1 cellular context compared by ENCODE assay signal in the genomic region with DNA sequence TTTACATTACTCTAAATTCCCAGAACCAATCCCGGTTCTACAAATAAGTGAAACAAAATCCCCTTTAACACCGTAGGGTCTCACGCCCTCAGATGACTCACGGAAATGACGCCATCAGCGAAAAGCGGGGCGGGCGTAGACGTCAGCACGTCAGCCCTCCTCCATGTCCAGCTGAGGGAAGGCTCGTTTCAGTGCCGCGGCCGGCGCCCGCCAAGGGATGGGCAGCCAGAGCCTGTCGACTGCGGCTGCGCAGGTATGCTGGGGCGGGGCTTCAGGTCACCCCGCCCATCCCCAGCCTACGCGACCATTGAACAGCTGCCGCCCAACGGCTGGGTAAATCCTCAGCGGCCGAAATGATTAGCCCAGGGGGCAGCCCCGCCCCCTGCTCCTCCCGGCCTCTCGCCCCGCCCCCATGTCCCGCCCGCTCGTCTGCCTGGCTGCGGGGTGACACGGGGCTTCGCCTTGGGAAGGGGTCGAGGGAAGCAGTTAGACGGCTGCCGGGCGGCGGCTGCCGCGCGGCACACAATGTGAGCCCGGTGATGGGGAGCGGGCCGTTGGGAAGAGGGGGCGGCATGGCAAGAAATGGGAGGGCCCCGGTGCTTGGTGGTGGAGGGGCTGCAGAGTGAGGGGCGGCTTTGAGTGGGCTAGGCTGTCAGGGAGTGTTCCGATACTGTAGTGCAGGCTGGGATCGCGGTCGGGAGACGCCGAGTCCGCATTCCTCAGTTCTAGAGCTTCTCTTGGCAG.
TF ChIP-seq lines count a peak whose summit lies in the region.

A gene (plus strand): TSS at position 420 of the 744 bp plus-strand sequence. CDS start 1,510 bp downstream, outside the sequence.

TF ChIP-seq in HEK293, 187 proteins besides CTCF, POLR2A, EP300 and RAD21 (continued from another document and continues in another):
- TF ChIP-seq, protein P1, sequence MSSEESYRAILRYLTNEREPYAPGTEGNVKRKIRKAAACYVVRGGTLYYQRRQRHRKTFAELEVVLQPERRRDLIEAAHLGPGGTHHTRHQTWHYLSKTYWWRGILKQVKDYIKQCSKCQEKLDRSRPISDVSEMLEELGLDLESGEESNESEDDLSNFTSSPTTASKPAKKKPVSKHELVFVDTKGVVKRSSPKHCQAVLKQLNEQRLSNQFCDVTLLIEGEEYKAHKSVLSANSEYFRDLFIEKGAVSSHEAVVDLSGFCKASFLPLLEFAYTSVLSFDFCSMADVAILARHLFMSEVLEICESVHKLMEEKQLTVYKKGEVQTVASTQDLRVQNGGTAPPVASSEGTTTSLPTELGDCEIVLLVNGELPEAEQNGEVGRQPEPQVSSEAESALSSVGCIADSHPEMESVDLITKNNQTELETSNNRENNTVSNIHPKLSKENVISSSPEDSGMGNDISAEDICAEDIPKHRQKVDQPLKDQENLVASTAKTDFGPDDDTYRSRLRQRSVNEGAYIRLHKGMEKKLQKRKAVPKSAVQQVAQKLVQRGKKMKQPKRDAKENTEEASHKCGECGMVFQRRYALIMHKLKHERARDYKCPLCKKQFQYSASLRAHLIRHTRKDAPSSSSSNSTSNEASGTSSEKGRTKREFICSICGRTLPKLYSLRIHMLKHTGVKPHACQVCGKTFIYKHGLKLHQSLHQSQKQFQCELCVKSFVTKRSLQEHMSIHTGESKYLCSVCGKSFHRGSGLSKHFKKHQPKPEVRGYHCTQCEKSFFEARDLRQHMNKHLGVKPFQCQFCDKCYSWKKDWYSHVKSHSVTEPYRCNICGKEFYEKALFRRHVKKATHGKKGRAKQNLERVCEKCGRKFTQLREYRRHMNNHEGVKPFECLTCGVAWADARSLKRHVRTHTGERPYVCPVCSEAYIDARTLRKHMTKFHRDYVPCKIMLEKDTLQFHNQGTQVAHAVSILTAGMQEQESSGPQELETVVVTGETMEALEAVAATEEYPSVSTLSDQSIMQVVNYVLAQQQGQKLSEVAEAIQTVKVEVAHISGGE (tag by site-specific recombination; conservative IDR thresholded peaks at IDR 0.05; ENCODE audit: low read depth): no peak
- TF ChIP-seq, protein P2, sequence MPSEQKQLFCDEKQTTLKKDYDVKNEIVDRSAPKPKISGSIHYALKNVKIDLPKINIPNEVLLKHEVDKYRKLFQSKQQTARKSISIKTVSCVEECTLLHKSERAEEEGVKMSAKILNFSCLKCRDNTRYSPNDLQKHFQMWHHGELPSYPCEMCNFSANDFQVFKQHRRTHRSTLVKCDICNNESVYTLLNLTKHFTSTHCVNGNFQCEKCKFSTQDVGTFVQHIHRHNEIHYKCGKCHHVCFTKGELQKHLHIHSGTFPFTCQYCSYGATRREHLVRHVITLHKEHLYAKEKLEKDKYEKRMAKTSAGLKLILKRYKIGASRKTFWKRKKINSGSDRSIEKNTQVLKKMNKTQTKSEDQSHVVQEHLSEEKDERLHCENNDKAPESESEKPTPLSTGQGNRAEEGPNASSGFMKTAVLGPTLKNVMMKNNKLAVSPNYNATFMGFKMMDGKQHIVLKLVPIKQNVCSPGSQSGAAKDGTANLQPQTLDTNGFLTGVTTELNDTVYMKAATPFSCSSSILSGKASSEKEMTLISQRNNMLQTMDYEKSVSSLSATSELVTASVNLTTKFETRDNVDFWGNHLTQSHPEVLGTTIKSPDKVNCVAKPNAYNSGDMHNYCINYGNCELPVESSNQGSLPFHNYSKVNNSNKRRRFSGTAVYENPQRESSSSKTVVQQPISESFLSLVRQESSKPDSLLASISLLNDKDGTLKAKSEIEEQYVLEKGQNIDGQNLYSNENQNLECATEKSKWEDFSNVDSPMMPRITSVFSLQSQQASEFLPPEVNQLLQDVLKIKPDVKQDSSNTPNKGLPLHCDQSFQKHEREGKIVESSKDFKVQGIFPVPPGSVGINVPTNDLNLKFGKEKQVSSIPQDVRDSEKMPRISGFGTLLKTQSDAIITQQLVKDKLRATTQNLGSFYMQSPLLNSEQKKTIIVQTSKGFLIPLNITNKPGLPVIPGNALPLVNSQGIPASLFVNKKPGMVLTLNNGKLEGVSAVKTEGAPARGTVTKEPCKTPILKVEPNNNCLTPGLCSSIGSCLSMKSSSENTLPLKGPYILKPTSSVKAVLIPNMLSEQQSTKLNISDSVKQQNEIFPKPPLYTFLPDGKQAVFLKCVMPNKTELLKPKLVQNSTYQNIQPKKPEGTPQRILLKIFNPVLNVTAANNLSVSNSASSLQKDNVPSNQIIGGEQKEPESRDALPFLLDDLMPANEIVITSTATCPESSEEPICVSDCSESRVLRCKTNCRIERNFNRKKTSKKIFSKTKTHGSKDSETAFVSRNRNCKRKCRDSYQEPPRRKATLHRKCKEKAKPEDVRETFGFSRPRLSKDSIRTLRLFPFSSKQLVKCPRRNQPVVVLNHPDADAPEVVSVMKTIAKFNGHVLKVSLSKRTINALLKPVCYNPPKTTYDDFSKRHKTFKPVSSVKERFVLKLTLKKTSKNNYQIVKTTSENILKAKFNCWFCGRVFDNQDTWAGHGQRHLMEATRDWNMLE (tag by site-specific recombination; conservative IDR thresholded peaks at IDR 0.05; ENCODE audit: low read depth): no peak; the same call in 1 of the 2 replicates
- TF ChIP-seq ZNF792 (tag by site-specific recombination; IDR thresholded peaks at IDR 0.05) (no peak), HOXD13 (CRISPR knock-in tag; IDR thresholded peaks at IDR 0.05; ENCODE audit: borderline replicate concordance) (no peak), ZNF707 (tag by site-specific recombination; IDR thresholded peaks at IDR 0.05) (no peak), RBAK (tag by site-specific recombination; IDR thresholded peaks at IDR 0.05) (no peak), ZEB2 (tag by site-specific recombination; IDR thresholded peaks at IDR 0.05) (peak; percentile 71), OVOL3 (tag by site-specific recombination; IDR thresholded peaks at IDR 0.05) (no peak), ZNF274 (IDR thresholded peaks at IDR 0.05; ENCODE audit: low read length) (no peak), ZNF274 (tag by site-specific recombination; IDR thresholded peaks at IDR 0.05; ENCODE audit: borderline replicate concordance) (no peak), ZNF37A (tag by site-specific recombination; IDR thresholded peaks at IDR 0.05) (no peak), ZNF146 (tag by site-specific recombination; IDR thresholded peaks at IDR 0.05) (no peak), KLF9 (tag by site-specific recombination; IDR thresholded peaks at IDR 0.05; ENCODE audit: low read depth) (peak; percentile 82), SP7 (tag by site-specific recombination; IDR thresholded peaks at IDR 0.05) (peak; percentile 46), ZNF791 (tag by site-specific recombination; IDR thresholded peaks at IDR 0.05) (no peak), SALL2 (tag by site-specific recombination; IDR thresholded peaks at IDR 0.05; ENCODE audit: borderline replicate concordance) (no peak), ZNF211 (tag by site-specific recombination; IDR thresholded peaks at IDR 0.05; ENCODE audit: low read depth) (no peak), EGR2 (tag by site-specific recombination; IDR thresholded peaks at IDR 0.05; ENCODE audit: low read depth) (no peak; the same call in 1 of the 2 replicates), ZNF266 (tag by site-specific recombination; IDR thresholded peaks at IDR 0.05; ENCODE audit: low read depth) (no peak), ZNF311 (tag by site-specific recombination; IDR thresholded peaks at IDR 0.05; ENCODE audit: borderline replicate concordance) (no peak), ZNF596 (tag by site-specific recombination; IDR thresholded peaks at IDR 0.05) (no peak), ZNF776 (tag by site-specific recombination; IDR thresholded peaks at IDR 0.05; ENCODE audit: borderline replicate concordance) (no peak), ZNF530 (tag by site-specific recombination; IDR thresholded peaks at IDR 0.05; ENCODE audit: low read depth) (no peak), KLF10 (tag by site-specific recombination; IDR thresholded peaks at IDR 0.05) (peak; percentile 96), KLF8 (tag by site-specific recombination; IDR thresholded peaks at IDR 0.05) (no peak; the same call in 1 of the 2 replicates), ZNF175 (tag by site-specific recombination; IDR thresholded peaks at IDR 0.05) (no peak)
- TF ChIP-seq, protein P3, sequence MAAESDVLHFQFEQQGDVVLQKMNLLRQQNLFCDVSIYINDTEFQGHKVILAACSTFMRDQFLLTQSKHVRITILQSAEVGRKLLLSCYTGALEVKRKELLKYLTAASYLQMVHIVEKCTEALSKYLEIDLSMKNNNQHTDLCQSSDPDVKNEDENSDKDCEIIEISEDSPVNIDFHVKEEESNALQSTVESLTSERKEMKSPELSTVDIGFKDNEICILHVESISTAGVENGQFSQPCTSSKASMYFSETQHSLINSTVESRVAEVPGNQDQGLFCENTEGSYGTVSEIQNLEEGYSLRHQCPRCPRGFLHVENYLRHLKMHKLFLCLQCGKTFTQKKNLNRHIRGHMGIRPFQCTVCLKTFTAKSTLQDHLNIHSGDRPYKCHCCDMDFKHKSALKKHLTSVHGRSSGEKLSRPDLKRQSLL (tag by site-specific recombination; IDR thresholded peaks at IDR 0.05): 0 out of 2 replicates have a peak, but pooled peaks have one; percentile 35
- TF ChIP-seq, protein P4, sequence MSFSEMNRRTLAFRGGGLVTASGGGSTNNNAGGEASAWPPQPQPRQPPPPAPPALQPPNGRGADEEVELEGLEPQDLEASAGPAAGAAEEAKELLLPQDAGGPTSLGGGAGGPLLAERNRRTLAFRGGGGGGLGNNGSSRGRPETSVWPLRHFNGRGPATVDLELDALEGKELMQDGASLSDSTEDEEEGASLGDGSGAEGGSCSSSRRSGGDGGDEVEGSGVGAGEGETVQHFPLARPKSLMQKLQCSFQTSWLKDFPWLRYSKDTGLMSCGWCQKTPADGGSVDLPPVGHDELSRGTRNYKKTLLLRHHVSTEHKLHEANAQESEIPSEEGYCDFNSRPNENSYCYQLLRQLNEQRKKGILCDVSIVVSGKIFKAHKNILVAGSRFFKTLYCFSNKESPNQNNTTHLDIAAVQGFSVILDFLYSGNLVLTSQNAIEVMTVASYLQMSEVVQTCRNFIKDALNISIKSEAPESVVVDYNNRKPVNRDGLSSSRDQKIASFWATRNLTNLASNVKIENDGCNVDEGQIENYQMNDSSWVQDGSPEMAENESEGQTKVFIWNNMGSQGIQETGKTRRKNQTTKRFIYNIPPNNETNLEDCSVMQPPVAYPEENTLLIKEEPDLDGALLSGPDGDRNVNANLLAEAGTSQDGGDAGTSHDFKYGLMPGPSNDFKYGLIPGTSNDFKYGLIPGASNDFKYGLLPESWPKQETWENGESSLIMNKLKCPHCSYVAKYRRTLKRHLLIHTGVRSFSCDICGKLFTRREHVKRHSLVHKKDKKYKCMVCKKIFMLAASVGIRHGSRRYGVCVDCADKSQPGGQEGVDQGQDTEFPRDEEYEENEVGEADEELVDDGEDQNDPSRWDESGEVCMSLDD (tag by site-specific recombination; IDR thresholded peaks at IDR 0.05): peak; percentile 61; the same call in 1 of the 2 replicates
- TF ChIP-seq, protein P5, sequence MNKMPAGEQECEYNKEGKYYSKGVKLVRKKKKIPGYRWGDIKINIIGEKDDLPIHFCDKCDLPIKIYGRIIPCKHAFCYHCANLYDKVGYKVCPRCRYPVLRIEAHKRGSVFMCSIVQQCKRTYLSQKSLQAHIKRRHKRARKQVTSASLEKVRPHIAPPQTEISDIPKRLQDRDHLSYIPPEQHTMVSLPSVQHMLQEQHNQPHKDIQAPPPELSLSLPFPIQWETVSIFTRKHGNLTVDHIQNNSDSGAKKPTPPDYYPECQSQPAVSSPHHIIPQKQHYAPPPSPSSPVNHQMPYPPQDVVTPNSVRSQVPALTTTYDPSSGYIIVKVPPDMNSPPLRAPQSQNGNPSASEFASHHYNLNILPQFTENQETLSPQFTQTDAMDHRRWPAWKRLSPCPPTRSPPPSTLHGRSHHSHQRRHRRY (tag by site-specific recombination; IDR thresholded peaks at IDR 0.05): no peak
- TF ChIP-seq, protein P6, sequence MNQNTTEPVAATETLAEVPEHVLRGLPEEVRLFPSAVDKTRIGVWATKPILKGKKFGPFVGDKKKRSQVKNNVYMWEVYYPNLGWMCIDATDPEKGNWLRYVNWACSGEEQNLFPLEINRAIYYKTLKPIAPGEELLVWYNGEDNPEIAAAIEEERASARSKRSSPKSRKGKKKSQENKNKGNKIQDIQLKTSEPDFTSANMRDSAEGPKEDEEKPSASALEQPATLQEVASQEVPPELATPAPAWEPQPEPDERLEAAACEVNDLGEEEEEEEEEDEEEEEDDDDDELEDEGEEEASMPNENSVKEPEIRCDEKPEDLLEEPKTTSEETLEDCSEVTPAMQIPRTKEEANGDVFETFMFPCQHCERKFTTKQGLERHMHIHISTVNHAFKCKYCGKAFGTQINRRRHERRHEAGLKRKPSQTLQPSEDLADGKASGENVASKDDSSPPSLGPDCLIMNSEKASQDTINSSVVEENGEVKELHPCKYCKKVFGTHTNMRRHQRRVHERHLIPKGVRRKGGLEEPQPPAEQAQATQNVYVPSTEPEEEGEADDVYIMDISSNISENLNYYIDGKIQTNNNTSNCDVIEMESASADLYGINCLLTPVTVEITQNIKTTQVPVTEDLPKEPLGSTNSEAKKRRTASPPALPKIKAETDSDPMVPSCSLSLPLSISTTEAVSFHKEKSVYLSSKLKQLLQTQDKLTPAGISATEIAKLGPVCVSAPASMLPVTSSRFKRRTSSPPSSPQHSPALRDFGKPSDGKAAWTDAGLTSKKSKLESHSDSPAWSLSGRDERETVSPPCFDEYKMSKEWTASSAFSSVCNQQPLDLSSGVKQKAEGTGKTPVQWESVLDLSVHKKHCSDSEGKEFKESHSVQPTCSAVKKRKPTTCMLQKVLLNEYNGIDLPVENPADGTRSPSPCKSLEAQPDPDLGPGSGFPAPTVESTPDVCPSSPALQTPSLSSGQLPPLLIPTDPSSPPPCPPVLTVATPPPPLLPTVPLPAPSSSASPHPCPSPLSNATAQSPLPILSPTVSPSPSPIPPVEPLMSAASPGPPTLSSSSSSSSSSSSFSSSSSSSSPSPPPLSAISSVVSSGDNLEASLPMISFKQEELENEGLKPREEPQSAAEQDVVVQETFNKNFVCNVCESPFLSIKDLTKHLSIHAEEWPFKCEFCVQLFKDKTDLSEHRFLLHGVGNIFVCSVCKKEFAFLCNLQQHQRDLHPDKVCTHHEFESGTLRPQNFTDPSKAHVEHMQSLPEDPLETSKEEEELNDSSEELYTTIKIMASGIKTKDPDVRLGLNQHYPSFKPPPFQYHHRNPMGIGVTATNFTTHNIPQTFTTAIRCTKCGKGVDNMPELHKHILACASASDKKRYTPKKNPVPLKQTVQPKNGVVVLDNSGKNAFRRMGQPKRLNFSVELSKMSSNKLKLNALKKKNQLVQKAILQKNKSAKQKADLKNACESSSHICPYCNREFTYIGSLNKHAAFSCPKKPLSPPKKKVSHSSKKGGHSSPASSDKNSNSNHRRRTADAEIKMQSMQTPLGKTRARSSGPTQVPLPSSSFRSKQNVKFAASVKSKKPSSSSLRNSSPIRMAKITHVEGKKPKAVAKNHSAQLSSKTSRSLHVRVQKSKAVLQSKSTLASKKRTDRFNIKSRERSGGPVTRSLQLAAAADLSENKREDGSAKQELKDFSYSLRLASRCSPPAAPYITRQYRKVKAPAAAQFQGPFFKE (tag by site-specific recombination; IDR thresholded peaks at IDR 0.05; ENCODE audit: borderline replicate concordance): no peak
- TF ChIP-seq, protein P7, sequence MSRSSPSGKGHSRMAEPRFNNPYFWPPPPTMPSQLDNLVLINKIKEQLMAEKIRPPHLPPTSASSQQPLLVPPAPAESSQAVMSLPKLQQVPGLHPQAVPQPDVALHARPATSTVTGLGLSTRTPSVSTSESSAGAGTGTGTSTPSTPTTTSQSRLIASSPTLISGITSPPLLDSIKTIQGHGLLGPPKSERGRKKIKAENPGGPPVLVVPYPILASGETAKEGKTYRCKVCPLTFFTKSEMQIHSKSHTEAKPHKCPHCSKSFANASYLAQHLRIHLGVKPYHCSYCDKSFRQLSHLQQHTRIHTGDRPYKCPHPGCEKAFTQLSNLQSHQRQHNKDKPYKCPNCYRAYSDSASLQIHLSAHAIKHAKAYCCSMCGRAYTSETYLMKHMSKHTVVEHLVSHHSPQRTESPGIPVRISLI (tag by site-specific recombination; IDR thresholded peaks at IDR 0.05): no peak
- TF ChIP-seq, protein P8, sequence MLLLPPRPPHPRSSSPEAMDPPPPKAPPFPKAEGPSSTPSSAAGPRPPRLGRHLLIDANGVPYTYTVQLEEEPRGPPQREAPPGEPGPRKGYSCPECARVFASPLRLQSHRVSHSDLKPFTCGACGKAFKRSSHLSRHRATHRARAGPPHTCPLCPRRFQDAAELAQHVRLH (tag by site-specific recombination; IDR thresholded peaks at IDR 0.05): no peak
